20 cellular contexts compared by ENCODE assay signal in the genomic region with DNA sequence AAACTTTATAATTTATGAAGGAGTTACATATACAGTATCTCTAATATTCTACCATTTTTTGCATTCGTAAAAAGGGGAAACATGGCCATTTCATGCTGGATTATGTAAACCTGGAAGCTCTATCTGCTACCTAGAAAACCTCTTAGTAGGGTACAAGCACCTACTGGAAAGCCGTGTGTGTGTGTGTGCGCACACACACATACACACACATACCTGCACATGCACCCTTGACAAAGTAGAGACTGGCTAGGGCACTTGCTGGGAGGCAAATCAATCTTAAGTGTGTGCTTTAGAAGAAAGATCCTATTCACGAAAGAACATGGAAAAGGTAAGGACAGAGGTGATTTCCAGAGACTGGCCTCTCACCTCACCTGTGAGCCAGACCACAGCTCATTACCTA.
"Had no signal": no experiment of that assay in that cellular context is flagged by ENCODE, and none has a peak within 500 bp of the region (broad histone marks: within the 10 kb centered on the region; RNA-seq: fewer than 3 reads in every experiment).

No MANE protein-coding gene starts in this region.

- H3K4me3 ChIP-seq: ascending aorta, gastroesophageal sphincter, lung, psoas muscle, skin epidermis, suprapubic skin, transverse colon had no signal

- H3K27me3 ChIP-seq: ascending aorta, gastroesophageal sphincter, suprapubic skin, transverse colon had no signal

- DNase-seq: activated CD4-positive, alpha-beta T cell treated with anti-CD3 and anti-CD28 coated beads, Interleukin-2, amount 50 U/mL, for 1 hour; activated CD4-positive, CD25-positive, alpha-beta regulatory T cell treated with anti-CD3 and anti-CD28 coated beads, Interleukin-2, amount 50 U/mL, for 72 hours; activated CD8-positive, alpha-beta memory T cell treated with anti-CD3 and anti-CD28 coated beads, Interleukin-2, amount 50 U/mL, for 4 hours; activated effector memory CD4-positive, alpha-beta T cell treated with Interleukin-2 at 50 U/mL for 16 hours; activated T-cell treated with anti-CD3 and anti-CD28 coated beads, Interleukin-2, amount 50 U/mL, for 4 hours; cerebellar nuclear complex; cortex of kidney; left colon; psoas muscle; right cardiac atrium; stimulated activated CD4-positive, alpha-beta T cell treated with anti-CD3 and anti-CD28 coated beads, Interleukin-15, amount 100 ng/mL, for 24 hours; stimulated activated CD4-positive, alpha-beta T cell treated with anti-CD3 and anti-CD28 coated beads, Interleukin-2, amount 100 ng/mL, for 48 hours; T-helper 2 cell; transverse colon had no signal

- ATAC-seq: activated T-cell treated with anti-CD3 and anti-CD28 coated beads, Interleukin-2, amount 50 U/mL, for 4 hours; gastroesophageal sphincter; left colon; psoas muscle; right cardiac atrium had no signal

- H3K36me3 ChIP-seq: ascending aorta, gastroesophageal sphincter, suprapubic skin, transverse colon had no signal

- H3K4me1 ChIP-seq: gastroesophageal sphincter, psoas muscle had no signal

- H3K27ac ChIP-seq: ascending aorta, gastroesophageal sphincter, psoas muscle, suprapubic skin, transverse colon, VCaP had no signal

- H3K9me3 ChIP-seq: ascending aorta, psoas muscle, suprapubic skin, transverse colon had no signal
